Comparison of ENCODE assay signal across 8 cellular contexts in genomic region chr10:93379366-93380042, GRCh38.
DNase-seq lines count a peak whose midpoint lies in the region; ATAC-seq and TF ChIP-seq lines count a peak whose summit lies in the region.

No MANE protein-coding gene starts in this region.

- H3K27me3 Mint-ChIP-seq in activated CD8-positive, alpha-beta T cell treated with anti-CD3 and anti-CD28 coated beads, Interleukin-2, amount 10 ng/mL, durations not matched to agents 7 days and 5 days (ENCODE audit: low read depth) = no peaks in the 10 kb centered on the region

- ATAC-seq in HG02884 (IDR thresholded peaks at IDR 0.05; ENCODE audit: unreplicated experiment) (peak; percentile 59), HG03378 (IDR thresholded peaks at IDR 0.05; ENCODE audit: unreplicated experiment) (no peak), GM21529 (IDR thresholded peaks at IDR 0.05; ENCODE audit: unreplicated experiment) (no peak), GM18519 (IDR thresholded peaks at IDR 0.05; ENCODE audit: low FRiP score, unreplicated experiment) (no peak)
- peak; percentile 87 for ATAC-seq in activated CD8-positive, alpha-beta T cell treated with anti-CD3 and anti-CD28 coated beads, Interleukin-2, amount 10 ng/mL, durations not matched to agents 7 days and 5 days
- ATAC-seq in stimulated activated effector memory CD8-positive, alpha-beta T cell treated with anti-CD3 and anti-CD28 coated beads, Interleukin-12 subunit alpha, Interleukin-12 subunit beta, amount 100 ng/mL, for 72 hours = peak; percentile 97

- peak overlapping the region; percentile 55 for H3K27ac ChIP-seq in fibroblast of lung (ENCODE audit: insufficient read depth, low read length)

- no peak overlapping the region for H3K4me3 Mint-ChIP-seq in activated CD8-positive, alpha-beta T cell treated with anti-CD3 and anti-CD28 coated beads, Interleukin-2, amount 10 ng/mL, durations not matched to agents 7 days and 5 days
- H3K4me3 Mint-ChIP-seq in stimulated activated effector memory CD8-positive, alpha-beta T cell treated with anti-CD3 and anti-CD28 coated beads, Interleukin-12 subunit alpha, Interleukin-12 subunit beta, amount 100 ng/mL, for 72 hours = peak overlapping the region; percentile 59

- H3K9me3 Mint-ChIP-seq in activated CD8-positive, alpha-beta T cell treated with anti-CD3 and anti-CD28 coated beads, Interleukin-2, amount 10 ng/mL, durations not matched to agents 7 days and 5 days (ENCODE audit: insufficient read depth) = no peaks in the 10 kb centered on the region
- H3K9me3 Mint-ChIP-seq in stimulated activated effector memory CD8-positive, alpha-beta T cell treated with anti-CD3 and anti-CD28 coated beads, Interleukin-12 subunit alpha, Interleukin-12 subunit beta, amount 100 ng/mL, for 72 hours = no peaks in the 10 kb centered on the region

- H4K20me1 ChIP-seq in fibroblast of lung (ENCODE audit: control insufficient read depth, extremely low read depth, insufficient read depth, low read length) = no peaks in the 10 kb centered on the region

- no peak for TF ChIP-seq CTCF in fibroblast of lung (conservative IDR thresholded peaks at IDR 0.05 in 1 of 2, IDR thresholded peaks at IDR 0.05 in 1 of 2; ENCODE audit: low read depth in 1 of 2, low read length in 2 of 2)

- H3K27ac Mint-ChIP-seq in activated CD8-positive, alpha-beta T cell treated with anti-CD3 and anti-CD28 coated beads, Interleukin-2, amount 10 ng/mL, durations not matched to agents 7 days and 5 days = peak overlapping the region; percentile 86
- peak overlapping the region; percentile 96 for H3K27ac Mint-ChIP-seq in stimulated activated effector memory CD8-positive, alpha-beta T cell treated with anti-CD3 and anti-CD28 coated beads, Interleukin-12 subunit alpha, Interleukin-12 subunit beta, amount 100 ng/mL, for 72 hours

- H3K36me3 ChIP-seq in fibroblast of lung (ENCODE audit: control insufficient read depth, insufficient read depth, low read length) = peaks cover 14% of the 10 kb centered on the region

- peaks cover 40% of the 10 kb centered on the region for H3K4me1 ChIP-seq in fibroblast of lung (ENCODE audit: control insufficient read depth, extremely low read depth, insufficient read depth, low read length)

- peaks cover 21% of the 10 kb centered on the region for H3K4me1 Mint-ChIP-seq in activated CD8-positive, alpha-beta T cell treated with anti-CD3 and anti-CD28 coated beads, Interleukin-2, amount 10 ng/mL, durations not matched to agents 7 days and 5 days (ENCODE audit: low read depth)
- H3K4me1 Mint-ChIP-seq in stimulated activated effector memory CD8-positive, alpha-beta T cell treated with anti-CD3 and anti-CD28 coated beads, Interleukin-12 subunit alpha, Interleukin-12 subunit beta, amount 100 ng/mL, for 72 hours = peaks cover 25% of the 10 kb centered on the region

- H3K9me3 ChIP-seq in fibroblast of lung (ENCODE audit: control insufficient read depth, insufficient read depth, low read depth, low read length) = no peaks in the 10 kb centered on the region

- DNase-seq in activated CD8-positive, alpha-beta T cell treated with anti-CD3 and anti-CD28 coated beads, Interleukin-2, amount 10 ng/mL, durations not matched to agents 7 days and 5 days = peak; percentile 63
- peak; percentile 63 to 91 for DNase-seq in fibroblast of lung (ENCODE audit: low read depth in 2 of 2)
- DNase-seq in stimulated activated effector memory CD8-positive, alpha-beta T cell treated with anti-CD3 and anti-CD28 coated beads, Interleukin-12 subunit alpha, Interleukin-12 subunit beta, amount 100 ng/mL, for 72 hours (ENCODE audit: low spot score in 2 of 2) = peak; percentile 19 to 71
- no peak for DNase-seq in NCI-H146 treated with DMSO at 0.1 percent for 48 hours (lab: John Stamatoyannopoulos, UW; ENCODE audit: unreplicated experiment)

- no peaks in the 10 kb centered on the region for H3K36me3 Mint-ChIP-seq in activated CD8-positive, alpha-beta T cell treated with anti-CD3 and anti-CD28 coated beads, Interleukin-2, amount 10 ng/mL, durations not matched to agents 7 days and 5 days (ENCODE audit: low read depth)
- peaks cover 8% of the 10 kb centered on the region for H3K36me3 Mint-ChIP-seq in stimulated activated effector memory CD8-positive, alpha-beta T cell treated with anti-CD3 and anti-CD28 coated beads, Interleukin-12 subunit alpha, Interleukin-12 subunit beta, amount 100 ng/mL, for 72 hours

- peak overlapping the region; percentile 11 for H3K4me2 ChIP-seq in fibroblast of lung (ENCODE audit: extremely low read depth, insufficient read depth, low read length)

- H3K9ac ChIP-seq in fibroblast of lung (ENCODE audit: insufficient read depth, low read length) = no peak overlapping the region

- H2AFZ ChIP-seq in fibroblast of lung (ENCODE audit: low read length) = no peak overlapping the region

- H3K27me3 ChIP-seq in fibroblast of lung (ENCODE audit: control insufficient read depth, insufficient read depth, low read length) = no peaks in the 10 kb centered on the region

- POLR2A ChIA-PET in activated CD8-positive, alpha-beta T cell treated with anti-CD3 and anti-CD28 coated beads, Interleukin-2, amount 10 ng/mL, durations not matched to agents 7 days and 5 days (lab: Charles Lee) = interaction anchor here (1.1 kb wide), 1 partner anchor 34 kb away, joined by 4 read pairs; no protein-coding TSS in a partner anchor

- no peak overlapping the region for H3K4me3 ChIP-seq in fibroblast of lung (replicated peaks in 1 of 4; ENCODE audit: control extremely low read depth in 1 of 4, insufficient read depth in 1 of 4, low read depth in 3 of 4, low read length in 4 of 4)

- H3K79me2 ChIP-seq in fibroblast of lung (ENCODE audit: control insufficient read depth, insufficient read depth, low read length) = peaks cover 10% of the 10 kb centered on the region

- CTCF ChIA-PET in activated CD8-positive, alpha-beta T cell treated with anti-CD3 and anti-CD28 coated beads, Interleukin-2, amount 10 ng/mL, durations not matched to agents 7 days and 5 days (lab: Charles Lee) = interaction anchor here (1.0 to 11.2 kb wide), 4 partner anchors 13 to 130 kb away, joined by 4 to 521 read pairs (median 94); partner anchors contain the start of gene MYOF

Comparison
In these comparisons a context has a peak if more than half of its experiments do, and no peak if none do; other contexts are left out.
1. ATAC-seq: peak in HG02884 (single experiment), activated CD8-positive, alpha-beta T cell treated with anti-CD3 and anti-CD28 coated beads, Interleukin-2, amount 10 ng/mL, durations not matched to agents 7 days and 5 days (single experiment) and stimulated activated effector memory CD8-positive, alpha-beta T cell treated with anti-CD3 and anti-CD28 coated beads, Interleukin-12 subunit alpha, Interleukin-12 subunit beta, amount 100 ng/mL, for 72 hours (single experiment); none in HG03378 (single experiment), GM21529 (single experiment) and GM18519 (single experiment).